8 cellular contexts compared by ENCODE assay signal in genomic region chr12:92702754-92703679, GRCh38.
DNase-seq lines count a peak whose midpoint lies in the region; ATAC-seq, FAIRE-seq and TF ChIP-seq lines count a peak whose summit lies in the region.

Gene PLEKHG7 (plus strand): TSS chr12:92702989. CDS start chr12:92706632, 3,643 bp downstream.

- H3K27ac Mint-ChIP-seq in activated naive CD4-positive, alpha-beta T cell treated with anti-CD3 and anti-CD28 coated beads, Interleukin-2, amount 10 ng/mL, durations not matched to agents 7 days and 5 days: no peak within 1 kb of the TSS

- H3K27me3 Mint-ChIP-seq in activated naive CD4-positive, alpha-beta T cell treated with anti-CD3 and anti-CD28 coated beads, Interleukin-2, amount 10 ng/mL, durations not matched to agents 7 days and 5 days: peaks cover 3% of the 10 kb centered on the region

- DNase-seq in GDM1 (lab: John Stamatoyannopoulos, UW) (no peak), activated gamma-delta T cell treated with Interleukin-2 at 50 U/mL for 16 hours (no peak), substantia nigra (lab: John Stamatoyannopoulos, UW) (no peak)
- DNase-seq in activated naive CD4-positive, alpha-beta T cell treated with anti-CD3 and anti-CD28 coated beads, Interleukin-2, amount 10 ng/mL, durations not matched to agents 7 days and 5 days: no peak

- no peak within 1 kb of the TSS for H3K27ac ChIP-seq in substantia nigra (ENCODE audit: low read depth, low read length, poor library complexity, severe bottlenecking)

- H3K9me3 Mint-ChIP-seq in activated naive CD4-positive, alpha-beta T cell treated with anti-CD3 and anti-CD28 coated beads, Interleukin-2, amount 10 ng/mL, durations not matched to agents 7 days and 5 days: peaks cover 2% of the 10 kb centered on the region

- peak; percentile 17 for FAIRE-seq in islet of Langerhans (lab: Jason Lieb, UNC)

- CTCF ChIA-PET in activated naive CD4-positive, alpha-beta T cell treated with anti-CD3 and anti-CD28 coated beads, Interleukin-2, amount 10 ng/mL, durations not matched to agents 7 days and 5 days (lab: Charles Lee): no interaction called here

- H3K36me3 Mint-ChIP-seq in activated naive CD4-positive, alpha-beta T cell treated with anti-CD3 and anti-CD28 coated beads, Interleukin-2, amount 10 ng/mL, durations not matched to agents 7 days and 5 days: no peaks in the 10 kb centered on the region

- peak; percentile 35 for TF ChIP-seq POLR2A in GM10847 (IDR thresholded peaks at IDR 0.05; ENCODE audit: extremely low read depth, insufficient read length)

- H3K4me1 Mint-ChIP-seq in activated naive CD4-positive, alpha-beta T cell treated with anti-CD3 and anti-CD28 coated beads, Interleukin-2, amount 10 ng/mL, durations not matched to agents 7 days and 5 days: peaks cover 2% of the 10 kb centered on the region

- ATAC-seq in GM21360 (IDR thresholded peaks at IDR 0.05; ENCODE audit: unreplicated experiment) (peak; percentile 84), HG03460 (IDR thresholded peaks at IDR 0.05; ENCODE audit: unreplicated experiment) (peak; percentile 91)

- H3K4me3 Mint-ChIP-seq in activated naive CD4-positive, alpha-beta T cell treated with anti-CD3 and anti-CD28 coated beads, Interleukin-2, amount 10 ng/mL, durations not matched to agents 7 days and 5 days: no peak within 1 kb of the TSS
